Comparison of ENCODE assay signal across 8 cellular contexts in genomic region chr11:1486054-1486825, GRCh38. TPM values are rescaled to one million over a fixed set of nuclear protein-coding genes. Genes with fewer than 3 reads are reported as not detected.
DNase-seq lines count a peak whose midpoint lies in the region; ATAC-seq and TF ChIP-seq lines count a peak whose summit lies in the region.

A gene with protein sequence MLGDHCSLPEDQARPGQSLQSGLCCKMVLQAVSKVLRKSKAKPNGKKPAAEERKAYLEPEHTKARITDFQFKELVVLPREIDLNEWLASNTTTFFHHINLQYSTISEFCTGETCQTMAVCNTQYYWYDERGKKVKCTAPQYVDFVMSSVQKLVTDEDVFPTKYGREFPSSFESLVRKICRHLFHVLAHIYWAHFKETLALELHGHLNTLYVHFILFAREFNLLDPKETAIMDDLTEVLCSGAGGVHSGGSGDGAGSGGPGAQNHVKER (minus strand): TSS chr11:1486779. CDS start chr11:1486556, 223 bp downstream.

- ATAC-seq in GM21786 (IDR thresholded peaks at IDR 0.05; ENCODE audit: unreplicated experiment) = no peak

- CTCF ChIA-PET in Calu3 (lab: Charles Lee) = no interaction called here
- CTCF ChIA-PET in RWPE1 (lab: Yijun Ruan, JAX) = no interaction called here

- H3K27ac ChIP-seq in RWPE1 = peak within 1 kb of the TSS; percentile 33

- H3K36me3 Mint-ChIP-seq in Calu3 (ENCODE audit: insufficient read depth, unreplicated experiment) (peaks cover 11% of the 10 kb centered on the region), osteocyte (ENCODE audit: unreplicated experiment) (no peaks in the 10 kb centered on the region)

- H3K4me3 Mint-ChIP-seq in Calu3 (ENCODE audit: low read depth, unreplicated experiment) = no peak within 1 kb of the TSS
- no peak within 1 kb of the TSS for H3K4me3 Mint-ChIP-seq in osteocyte (ENCODE audit: unreplicated experiment)

- DNase-seq in Calu3 = peak; percentile 83
- no peak for DNase-seq in RWPE1 (ENCODE audit: low spot score)
- DNase-seq in glomerular endothelial cell (ENCODE audit: extremely low read depth, low read depth, low spot score) = no peak
- DNase-seq in osteocyte (ENCODE audit: extremely low spot score, unreplicated experiment) = no peak
- DNase-seq in NCI-H1436 treated with DMSO at 0.1 percent for 48 hours (lab: John Stamatoyannopoulos, UW) = no peak
- DNase-seq in SW 1271 (lab: John Stamatoyannopoulos, UW) = no peak
- no peak for DNase-seq in NCI-H187 (lab: John Stamatoyannopoulos, UW)

- no peaks in the 10 kb centered on the region for H3K27me3 Mint-ChIP-seq in Calu3 (ENCODE audit: unreplicated experiment)
- no peaks in the 10 kb centered on the region for H3K27me3 Mint-ChIP-seq in osteocyte (ENCODE audit: unreplicated experiment)

- H3K27ac Mint-ChIP-seq in Calu3 (ENCODE audit: unreplicated experiment) = no peak within 1 kb of the TSS
- no peak within 1 kb of the TSS for H3K27ac Mint-ChIP-seq in osteocyte (ENCODE audit: unreplicated experiment)

- H3K4me1 Mint-ChIP-seq in Calu3 (ENCODE audit: low read depth, unreplicated experiment) (peaks cover 16% of the 10 kb centered on the region), osteocyte (ENCODE audit: unreplicated experiment) (peaks cover 26% of the 10 kb centered on the region)

- intact Hi-C loops in Calu3 (cut with micrococcal nuclease; ENCODE audit: unreplicated experiment) = no loop called here

- POLR2A ChIA-PET in RWPE1 (lab: Yijun Ruan, JAX; ENCODE audit: low non-redundant PET) = no interaction called here

- H3K9me3 Mint-ChIP-seq in Calu3 (ENCODE audit: low read depth, unreplicated experiment) (no peaks in the 10 kb centered on the region), osteocyte (ENCODE audit: unreplicated experiment) (no peaks in the 10 kb centered on the region)

- BruUV-seq in Calu3 (replicated peaks; lab: Mats Ljungman, UMichigan) = no TSS peak

- TF ChIP-seq CTCF in Calu3 (IDR thresholded peaks at IDR 0.05; ENCODE audit: unreplicated experiment) (no peak), RWPE1 (conservative IDR thresholded peaks at IDR 0.05; ENCODE audit: low read depth) (no peak), osteocyte (IDR thresholded peaks at IDR 0.05) (no peak)

RNA-seq across cellular contexts. Expression of the gene that starts here (rescaled TPM):
- total RNA-seq in Calu3 (2022) (28.6 and 29.8 TPM in 2 replicates), glomerular endothelial cell (34.6 and 47.1 TPM in 2 replicates), osteocyte (33.8 and 38.6 TPM in 2 replicates)
